In genomic region chr4:4859010-4859798, GRCh38 we compare ENCODE assay signal across 8 cellular contexts. TPM values are rescaled to one million over a fixed set of nuclear protein-coding genes. Genes with fewer than 3 reads are reported as not detected.
DNase-seq lines count a peak whose midpoint lies in the region; ATAC-seq and TF ChIP-seq lines count a peak whose summit lies in the region.

Gene MSX1 (plus strand): TSS chr4:4859665. CDS start chr4:4859900, 235 bp downstream.

- no peak for TF ChIP-seq CTCF in OCI-LY7 (conservative IDR thresholded peaks at IDR 0.05; ENCODE audit: low read length)
- TF ChIP-seq CTCF in astrocyte of the cerebellum (IDR thresholded peaks at IDR 0.05; ENCODE audit: low read depth, low read length, missing control alignments): no peak
- no peak for TF ChIP-seq CTCF in prostate gland (IDR thresholded peaks at IDR 0.05)

- H3K9me3 ChIP-seq in OCI-LY7 (ENCODE audit: low read length) (no peaks in the 10 kb centered on the region), prostate gland (no peaks in the 10 kb centered on the region)

- TF ChIP-seq POLR2A in prostate gland (IDR thresholded peaks at IDR 0.05): peak; percentile 82

- H3K27me3 ChIP-seq in prostate gland (replicated peaks; ENCODE audit: insufficient read depth): peaks cover 37% of the 10 kb centered on the region

- no peaks in the 10 kb centered on the region for H3K4me1 ChIP-seq in OCI-LY7 (ENCODE audit: insufficient read depth, low read length, poor library complexity, severe bottlenecking)
- H3K4me1 ChIP-seq in prostate gland (replicated peaks): peaks cover 3% of the 10 kb centered on the region

- no peaks in the 10 kb centered on the region for H4K20me1 ChIP-seq in OCI-LY7 (ENCODE audit: insufficient read depth, low read length)

- WGBS in prostate gland: 3% methylated on average over 31 of the region's 49 CpGs

- no peaks in the 10 kb centered on the region for H3K79me2 ChIP-seq in OCI-LY7 (ENCODE audit: insufficient read depth, low read depth, low read length)

- H2AFZ ChIP-seq in OCI-LY7 (ENCODE audit: low read length): no peak within 1 kb of the TSS

- peak within 1 kb of the TSS; percentile 39; the same call in 1 of the 2 replicates for H3K4me2 ChIP-seq in OCI-LY7 (ENCODE audit: low read length)

- peak; percentile 69 for DNase-seq in DMS114 treated with DMSO at 0.1 percent for 48 hours (lab: John Stamatoyannopoulos, UW; ENCODE audit: unreplicated experiment)
- DNase-seq in OCI-LY7 (ENCODE audit: low spot score): peak; percentile 5
- peak; percentile 64 for DNase-seq in astrocyte of the cerebellum (ENCODE audit: low read depth)
- DNase-seq in hippocampal formation (lab: John Stamatoyannopoulos, UW): peak; percentile 63 to 80
- peak; percentile 84 for DNase-seq in prostate gland (ENCODE audit: low spot score)
- DNase-seq in NAMALWA (ENCODE audit: low spot score): no peak

- ATAC-seq in GM19395 (IDR thresholded peaks at IDR 0.05; ENCODE audit: unreplicated experiment) (peak; percentile 72), HG03442 (IDR thresholded peaks at IDR 0.05; ENCODE audit: unreplicated experiment) (peak; percentile 88)

- H3K9me2 ChIP-seq in OCI-LY7 (ENCODE audit: insufficient read depth, low read length): no peaks in the 10 kb centered on the region

- peak within 1 kb of the TSS; percentile 16 for H3K4me3 ChIP-seq in OCI-LY7 (ENCODE audit: low read depth, low read length, poor library complexity, severe bottlenecking)
- H3K4me3 ChIP-seq in astrocyte of the cerebellum (ENCODE audit: low read depth, low read length): peak within 1 kb of the TSS; percentile 79
- peak within 1 kb of the TSS; percentile 48 to 53 for H3K4me3 ChIP-seq in prostate gland

- H3K36me3 ChIP-seq in OCI-LY7 (ENCODE audit: insufficient read depth, low read length) (no peaks in the 10 kb centered on the region), prostate gland (no peaks in the 10 kb centered on the region)

- intact Hi-C loops in OCI-LY7 (cut with micrococcal nuclease; ENCODE audit: unreplicated experiment): no loop called here
- intact Hi-C loops in prostate gland (cut with DNase I): no loop called here

- BruUV-seq in OCI-LY7 (replicated peaks; lab: Mats Ljungman, UMichigan): no TSS peak

- in situ Hi-C loops in astrocyte of the cerebellum (cut with HindIII; ENCODE audit: low sequenced_read_pairs): no loop called here

- CTCF ChIA-PET in OCI-LY7 (lab: Charles Lee; ENCODE audit: unreplicated experiment): no interaction called here

- H3K27ac ChIP-seq in OCI-LY7 (ENCODE audit: low read depth, low read length, poor library complexity, severe bottlenecking): no peak within 1 kb of the TSS
- H3K27ac ChIP-seq in prostate gland: peak within 1 kb of the TSS; percentile 22 to 48

- POLR2A ChIA-PET in OCI-LY7 (lab: Charles Lee): interaction anchor here (0.5 to 0.6 kb wide), 2 partner anchors 12 to 452 kb away, joined by 3 to 4 read pairs; no protein-coding TSS in a partner anchor

RNA-seq across cellular contexts. Expression of gene MSX1, which starts in this region (rescaled TPM):
- total RNA-seq in OCI-LY7 (2014; rRNA removed; shearing (Covaris generic)): 0.16 TPM in 1 of 2 replicates, not detected in the other
- total RNA-seq in OCI-LY7 (2022) (2.0 and 2.1 TPM in 2 replicates), prostate gland (1 to 10 TPM; 2.2 to 4.2 TPM)

Comparison
In these comparisons a context has a peak if more than half of its experiments do, and no peak if none do; other contexts are left out.
1. H3K4me3 ChIP-seq: peak in every context shown above with its lines; median percentile 79 in astrocyte of the cerebellum; 50 in prostate gland; 16 in OCI-LY7.